ENCODE assay signal across 1 cellular context in the genomic region with DNA sequence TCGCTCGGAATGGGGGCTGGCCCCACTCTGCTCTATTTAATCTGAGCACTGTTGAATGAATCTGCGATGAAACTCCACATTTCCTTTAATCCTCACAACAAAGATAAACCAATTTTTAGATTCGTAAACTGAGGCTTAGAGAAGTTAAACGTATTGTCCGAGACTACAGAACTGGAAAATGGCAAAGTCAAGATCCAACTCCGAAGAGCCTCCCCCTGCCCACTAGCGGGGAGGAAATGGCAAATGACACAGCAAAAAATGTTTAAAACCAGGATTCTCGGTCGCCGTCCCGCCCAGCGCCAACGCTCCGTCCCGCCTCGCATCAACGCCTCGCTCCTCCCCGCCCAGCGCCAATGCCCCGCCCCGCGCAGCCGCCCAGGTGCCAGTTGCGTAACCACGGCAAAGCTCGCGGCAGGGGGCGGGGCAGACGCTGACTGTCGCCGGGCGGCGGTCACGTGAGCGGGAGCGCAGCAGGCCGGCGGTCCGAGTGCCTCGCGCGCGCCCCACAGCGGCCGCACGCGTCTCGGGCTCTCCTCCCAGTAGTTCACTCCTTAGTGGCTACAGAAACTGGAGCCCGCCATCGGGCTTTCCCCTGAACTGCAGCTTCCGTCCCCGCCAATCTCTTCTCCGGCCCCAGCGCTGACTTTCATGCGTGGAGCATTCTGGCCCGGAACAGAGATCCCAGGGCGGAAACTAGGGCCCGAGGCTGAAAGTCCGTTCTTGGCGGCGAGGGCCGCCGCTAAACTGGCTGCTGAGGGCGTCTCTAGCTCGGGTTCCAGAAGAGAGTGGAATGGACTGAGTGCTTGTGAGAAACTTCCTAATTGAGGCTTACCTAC.
A peak's percentile ranks its signal among the peaks of the same experiment; 100 is the strongest.
TF ChIP-seq lines count a peak whose summit lies in the region.

No MANE protein-coding gene starts in this region.

TF ChIP-seq in HepG2, 621 proteins besides CTCF, POLR2A, EP300 and RAD21 (continued from another document and continues in another):
- TF ChIP-seq, protein P1, sequence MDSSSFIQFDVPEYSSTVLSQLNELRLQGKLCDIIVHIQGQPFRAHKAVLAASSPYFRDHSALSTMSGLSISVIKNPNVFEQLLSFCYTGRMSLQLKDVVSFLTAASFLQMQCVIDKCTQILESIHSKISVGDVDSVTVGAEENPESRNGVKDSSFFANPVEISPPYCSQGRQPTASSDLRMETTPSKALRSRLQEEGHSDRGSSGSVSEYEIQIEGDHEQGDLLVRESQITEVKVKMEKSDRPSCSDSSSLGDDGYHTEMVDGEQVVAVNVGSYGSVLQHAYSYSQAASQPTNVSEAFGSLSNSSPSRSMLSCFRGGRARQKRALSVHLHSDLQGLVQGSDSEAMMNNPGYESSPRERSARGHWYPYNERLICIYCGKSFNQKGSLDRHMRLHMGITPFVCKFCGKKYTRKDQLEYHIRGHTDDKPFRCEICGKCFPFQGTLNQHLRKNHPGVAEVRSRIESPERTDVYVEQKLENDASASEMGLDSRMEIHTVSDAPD (CRISPR knock-in tag; IDR thresholded peaks at IDR 0.05) = peak; percentile 84
- TF ChIP-seq ZBTB7B (CRISPR knock-in tag; IDR thresholded peaks at IDR 0.05) (no peak; the same call in 1 of the 2 replicates), PLRG1 (conservative IDR thresholded peaks at IDR 0.05) (no peak), RFX3 (CRISPR knock-in tag; IDR thresholded peaks at IDR 0.05) (no peak), KDM4B (CRISPR knock-in tag; IDR thresholded peaks at IDR 0.05) (no peak; the same call in 1 of the 2 replicates), ZNF7 (CRISPR knock-in tag; IDR thresholded peaks at IDR 0.05) (no peak), RFXANK (CRISPR knock-in tag; IDR thresholded peaks at IDR 0.05) (no peak), RFX5 (IDR thresholded peaks at IDR 0.05; ENCODE audit: low read depth, low read length) (peak; percentile 36; the same call in 1 of the 2 replicates), SMAD1 (CRISPR knock-in tag; IDR thresholded peaks at IDR 0.05; ENCODE audit: borderline replicate concordance, low read depth) (0 out of 2 replicates have a peak, but pooled peaks have one; percentile 55), ZNF335 (CRISPR knock-in tag; IDR thresholded peaks at IDR 0.05) (no peak), ZNF773 (CRISPR knock-in tag; IDR thresholded peaks at IDR 0.05; ENCODE audit: borderline replicate concordance) (peak; percentile 65; the same call in 1 of the 2 replicates), ZSCAN30 (CRISPR knock-in tag; IDR thresholded peaks at IDR 0.05) (no peak), ZSCAN31 (CRISPR knock-in tag; IDR thresholded peaks at IDR 0.05; ENCODE audit: low read depth) (peak; percentile 73), ZNF788 (CRISPR knock-in tag; IDR thresholded peaks at IDR 0.05; ENCODE audit: borderline replicate concordance) (peak; percentile 99), ZNF10 (CRISPR knock-in tag; IDR thresholded peaks at IDR 0.05; ENCODE audit: borderline replicate concordance, low read depth) (no peak), GABPB1 (CRISPR knock-in tag; IDR thresholded peaks at IDR 0.05) (peak; percentile 85), GATA4 (IDR thresholded peaks at IDR 0.05; ENCODE audit: borderline replicate concordance, low read depth) (peak; percentile 52; the same call in 1 of the 2 replicates), IKZF4 (CRISPR knock-in tag; IDR thresholded peaks at IDR 0.05; ENCODE audit: borderline replicate concordance, low read depth, not compliant biosample characterization) (no peak), ZNF143 (CRISPR knock-in tag; IDR thresholded peaks at IDR 0.05) (peak; percentile 40), FOXK2 (IDR thresholded peaks at IDR 0.05) (no peak), RNF2 (conservative IDR thresholded peaks at IDR 0.05; ENCODE audit: low read depth) (no peak; the same call in 1 of the 2 replicates), SCMH1 (CRISPR knock-in tag; IDR thresholded peaks at IDR 0.05; ENCODE audit: borderline replicate concordance) (no peak), ERF (CRISPR knock-in tag; IDR thresholded peaks at IDR 0.05) (peak; percentile 82), GPN1 (CRISPR knock-in tag; IDR thresholded peaks at IDR 0.05; ENCODE audit: borderline replicate concordance) (no peak), ZNF720 (CRISPR knock-in tag; IDR thresholded peaks at IDR 0.05) (no peak), ZNF891 (CRISPR knock-in tag; IDR thresholded peaks at IDR 0.05) (no peak)
- TF ChIP-seq, protein P2, sequence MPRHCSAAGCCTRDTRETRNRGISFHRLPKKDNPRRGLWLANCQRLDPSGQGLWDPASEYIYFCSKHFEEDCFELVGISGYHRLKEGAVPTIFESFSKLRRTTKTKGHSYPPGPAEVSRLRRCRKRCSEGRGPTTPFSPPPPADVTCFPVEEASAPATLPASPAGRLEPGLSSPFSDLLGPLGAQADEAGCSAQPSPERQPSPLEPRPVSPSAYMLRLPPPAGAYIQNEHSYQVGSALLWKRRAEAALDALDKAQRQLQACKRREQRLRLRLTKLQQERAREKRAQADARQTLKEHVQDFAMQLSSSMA (CRISPR knock-in tag; IDR thresholded peaks at IDR 0.05) = peak; percentile 57; the same call in 1 of the 2 replicates
- TF ChIP-seq, protein P3, sequence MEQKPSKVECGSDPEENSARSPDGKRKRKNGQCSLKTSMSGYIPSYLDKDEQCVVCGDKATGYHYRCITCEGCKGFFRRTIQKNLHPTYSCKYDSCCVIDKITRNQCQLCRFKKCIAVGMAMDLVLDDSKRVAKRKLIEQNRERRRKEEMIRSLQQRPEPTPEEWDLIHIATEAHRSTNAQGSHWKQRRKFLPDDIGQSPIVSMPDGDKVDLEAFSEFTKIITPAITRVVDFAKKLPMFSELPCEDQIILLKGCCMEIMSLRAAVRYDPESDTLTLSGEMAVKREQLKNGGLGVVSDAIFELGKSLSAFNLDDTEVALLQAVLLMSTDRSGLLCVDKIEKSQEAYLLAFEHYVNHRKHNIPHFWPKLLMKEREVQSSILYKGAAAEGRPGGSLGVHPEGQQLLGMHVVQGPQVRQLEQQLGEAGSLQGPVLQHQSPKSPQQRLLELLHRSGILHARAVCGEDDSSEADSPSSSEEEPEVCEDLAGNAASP (CRISPR knock-in tag; IDR thresholded peaks at IDR 0.05; ENCODE audit: borderline replicate concordance) = peak; percentile 43; the same call in 1 of the 2 replicates
- TF ChIP-seq, protein P4, sequence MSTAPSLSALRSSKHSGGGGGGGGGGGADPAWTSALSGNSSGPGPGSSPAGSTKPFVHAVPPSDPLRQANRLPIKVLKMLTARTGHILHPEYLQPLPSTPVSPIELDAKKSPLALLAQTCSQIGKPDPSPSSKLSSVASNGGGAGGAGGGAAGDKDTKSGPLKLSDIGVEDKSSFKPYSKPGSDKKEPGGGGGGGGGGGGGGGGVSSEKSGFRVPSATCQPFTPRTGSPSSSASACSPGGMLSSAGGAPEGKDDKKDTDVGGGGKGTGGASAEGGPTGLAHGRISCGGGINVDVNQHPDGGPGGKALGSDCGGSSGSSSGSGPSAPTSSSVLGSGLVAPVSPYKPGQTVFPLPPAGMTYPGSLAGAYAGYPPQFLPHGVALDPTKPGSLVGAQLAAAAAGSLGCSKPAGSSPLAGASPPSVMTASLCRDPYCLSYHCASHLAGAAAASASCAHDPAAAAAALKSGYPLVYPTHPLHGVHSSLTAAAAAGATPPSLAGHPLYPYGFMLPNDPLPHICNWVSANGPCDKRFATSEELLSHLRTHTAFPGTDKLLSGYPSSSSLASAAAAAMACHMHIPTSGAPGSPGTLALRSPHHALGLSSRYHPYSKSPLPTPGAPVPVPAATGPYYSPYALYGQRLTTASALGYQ (CRISPR knock-in tag; IDR thresholded peaks at IDR 0.05) = peak; percentile 81; the same call in 1 of the 2 replicates
- TF ChIP-seq, protein P5, sequence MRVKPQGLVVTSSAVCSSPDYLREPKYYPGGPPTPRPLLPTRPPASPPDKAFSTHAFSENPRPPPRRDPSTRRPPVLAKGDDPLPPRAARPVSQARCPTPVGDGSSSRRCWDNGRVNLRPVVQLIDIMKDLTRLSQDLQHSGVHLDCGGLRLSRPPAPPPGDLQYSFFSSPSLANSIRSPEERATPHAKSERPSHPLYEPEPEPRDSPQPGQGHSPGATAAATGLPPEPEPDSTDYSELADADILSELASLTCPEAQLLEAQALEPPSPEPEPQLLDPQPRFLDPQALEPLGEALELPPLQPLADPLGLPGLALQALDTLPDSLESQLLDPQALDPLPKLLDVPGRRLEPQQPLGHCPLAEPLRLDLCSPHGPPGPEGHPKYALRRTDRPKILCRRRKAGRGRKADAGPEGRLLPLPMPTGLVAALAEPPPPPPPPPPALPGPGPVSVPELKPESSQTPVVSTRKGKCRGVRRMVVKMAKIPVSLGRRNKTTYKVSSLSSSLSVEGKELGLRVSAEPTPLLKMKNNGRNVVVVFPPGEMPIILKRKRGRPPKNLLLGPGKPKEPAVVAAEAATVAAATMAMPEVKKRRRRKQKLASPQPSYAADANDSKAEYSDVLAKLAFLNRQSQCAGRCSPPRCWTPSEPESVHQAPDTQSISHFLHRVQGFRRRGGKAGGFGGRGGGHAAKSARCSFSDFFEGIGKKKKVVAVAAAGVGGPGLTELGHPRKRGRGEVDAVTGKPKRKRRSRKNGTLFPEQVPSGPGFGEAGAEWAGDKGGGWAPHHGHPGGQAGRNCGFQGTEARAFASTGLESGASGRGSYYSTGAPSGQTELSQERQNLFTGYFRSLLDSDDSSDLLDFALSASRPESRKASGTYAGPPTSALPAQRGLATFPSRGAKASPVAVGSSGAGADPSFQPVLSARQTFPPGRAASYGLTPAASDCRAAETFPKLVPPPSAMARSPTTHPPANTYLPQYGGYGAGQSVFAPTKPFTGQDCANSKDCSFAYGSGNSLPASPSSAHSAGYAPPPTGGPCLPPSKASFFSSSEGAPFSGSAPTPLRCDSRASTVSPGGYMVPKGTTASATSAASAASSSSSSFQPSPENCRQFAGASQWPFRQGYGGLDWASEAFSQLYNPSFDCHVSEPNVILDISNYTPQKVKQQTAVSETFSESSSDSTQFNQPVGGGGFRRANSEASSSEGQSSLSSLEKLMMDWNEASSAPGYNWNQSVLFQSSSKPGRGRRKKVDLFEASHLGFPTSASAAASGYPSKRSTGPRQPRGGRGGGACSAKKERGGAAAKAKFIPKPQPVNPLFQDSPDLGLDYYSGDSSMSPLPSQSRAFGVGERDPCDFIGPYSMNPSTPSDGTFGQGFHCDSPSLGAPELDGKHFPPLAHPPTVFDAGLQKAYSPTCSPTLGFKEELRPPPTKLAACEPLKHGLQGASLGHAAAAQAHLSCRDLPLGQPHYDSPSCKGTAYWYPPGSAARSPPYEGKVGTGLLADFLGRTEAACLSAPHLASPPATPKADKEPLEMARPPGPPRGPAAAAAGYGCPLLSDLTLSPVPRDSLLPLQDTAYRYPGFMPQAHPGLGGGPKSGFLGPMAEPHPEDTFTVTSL (CRISPR knock-in tag; IDR thresholded peaks at IDR 0.05; ENCODE audit: borderline replicate concordance) = no peak
- TF ChIP-seq, protein P6, sequence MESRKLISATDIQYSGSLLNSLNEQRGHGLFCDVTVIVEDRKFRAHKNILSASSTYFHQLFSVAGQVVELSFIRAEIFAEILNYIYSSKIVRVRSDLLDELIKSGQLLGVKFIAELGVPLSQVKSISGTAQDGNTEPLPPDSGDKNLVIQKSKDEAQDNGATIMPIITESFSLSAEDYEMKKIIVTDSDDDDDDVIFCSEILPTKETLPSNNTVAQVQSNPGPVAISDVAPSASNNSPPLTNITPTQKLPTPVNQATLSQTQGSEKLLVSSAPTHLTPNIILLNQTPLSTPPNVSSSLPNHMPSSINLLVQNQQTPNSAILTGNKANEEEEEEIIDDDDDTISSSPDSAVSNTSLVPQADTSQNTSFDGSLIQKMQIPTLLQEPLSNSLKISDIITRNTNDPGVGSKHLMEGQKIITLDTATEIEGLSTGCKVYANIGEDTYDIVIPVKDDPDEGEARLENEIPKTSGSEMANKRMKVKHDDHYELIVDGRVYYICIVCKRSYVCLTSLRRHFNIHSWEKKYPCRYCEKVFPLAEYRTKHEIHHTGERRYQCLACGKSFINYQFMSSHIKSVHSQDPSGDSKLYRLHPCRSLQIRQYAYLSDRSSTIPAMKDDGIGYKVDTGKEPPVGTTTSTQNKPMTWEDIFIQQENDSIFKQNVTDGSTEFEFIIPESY (CRISPR knock-in tag; IDR thresholded peaks at IDR 0.05) = no peak
- TF ChIP-seq, protein P7, sequence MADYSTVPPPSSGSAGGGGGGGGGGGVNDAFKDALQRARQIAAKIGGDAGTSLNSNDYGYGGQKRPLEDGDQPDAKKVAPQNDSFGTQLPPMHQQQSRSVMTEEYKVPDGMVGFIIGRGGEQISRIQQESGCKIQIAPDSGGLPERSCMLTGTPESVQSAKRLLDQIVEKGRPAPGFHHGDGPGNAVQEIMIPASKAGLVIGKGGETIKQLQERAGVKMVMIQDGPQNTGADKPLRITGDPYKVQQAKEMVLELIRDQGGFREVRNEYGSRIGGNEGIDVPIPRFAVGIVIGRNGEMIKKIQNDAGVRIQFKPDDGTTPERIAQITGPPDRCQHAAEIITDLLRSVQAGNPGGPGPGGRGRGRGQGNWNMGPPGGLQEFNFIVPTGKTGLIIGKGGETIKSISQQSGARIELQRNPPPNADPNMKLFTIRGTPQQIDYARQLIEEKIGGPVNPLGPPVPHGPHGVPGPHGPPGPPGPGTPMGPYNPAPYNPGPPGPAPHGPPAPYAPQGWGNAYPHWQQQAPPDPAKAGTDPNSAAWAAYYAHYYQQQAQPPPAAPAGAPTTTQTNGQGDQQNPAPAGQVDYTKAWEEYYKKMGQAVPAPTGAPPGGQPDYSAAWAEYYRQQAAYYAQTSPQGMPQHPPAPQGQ (CRISPR knock-in tag; IDR thresholded peaks at IDR 0.05; ENCODE audit: borderline replicate concordance) = no peak
- TF ChIP-seq, protein P8, sequence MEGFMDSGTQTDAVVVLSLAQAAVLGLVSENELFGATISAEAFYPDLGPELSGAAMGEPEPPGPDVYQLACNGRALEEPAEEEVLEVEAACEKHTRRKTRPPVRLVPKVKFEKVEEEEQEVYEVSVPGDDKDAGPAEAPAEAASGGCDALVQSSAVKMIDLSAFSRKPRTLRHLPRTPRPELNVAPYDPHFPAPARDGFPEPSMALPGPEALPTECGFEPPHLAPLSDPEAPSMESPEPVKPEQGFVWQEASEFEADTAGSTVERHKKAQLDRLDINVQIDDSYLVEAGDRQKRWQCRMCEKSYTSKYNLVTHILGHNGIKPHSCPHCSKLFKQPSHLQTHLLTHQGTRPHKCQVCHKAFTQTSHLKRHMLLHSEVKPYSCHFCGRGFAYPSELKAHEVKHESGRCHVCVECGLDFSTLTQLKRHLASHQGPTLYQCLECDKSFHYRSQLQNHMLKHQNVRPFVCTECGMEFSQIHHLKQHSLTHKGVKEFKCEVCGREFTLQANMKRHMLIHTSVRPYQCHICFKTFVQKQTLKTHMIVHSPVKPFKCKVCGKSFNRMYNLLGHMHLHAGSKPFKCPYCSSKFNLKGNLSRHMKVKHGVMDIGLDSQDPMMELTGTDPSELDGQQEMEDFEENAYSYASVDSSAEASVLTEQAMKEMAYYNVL (CRISPR knock-in tag; IDR thresholded peaks at IDR 0.05; ENCODE audit: borderline replicate concordance) = peak; percentile 35; the same call in 1 of the 2 replicates
- TF ChIP-seq, protein P9, sequence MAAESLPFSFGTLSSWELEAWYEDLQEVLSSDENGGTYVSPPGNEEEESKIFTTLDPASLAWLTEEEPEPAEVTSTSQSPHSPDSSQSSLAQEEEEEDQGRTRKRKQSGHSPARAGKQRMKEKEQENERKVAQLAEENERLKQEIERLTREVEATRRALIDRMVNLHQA (CRISPR knock-in tag; IDR thresholded peaks at IDR 0.05) = no peak
- TF ChIP-seq, protein P10, sequence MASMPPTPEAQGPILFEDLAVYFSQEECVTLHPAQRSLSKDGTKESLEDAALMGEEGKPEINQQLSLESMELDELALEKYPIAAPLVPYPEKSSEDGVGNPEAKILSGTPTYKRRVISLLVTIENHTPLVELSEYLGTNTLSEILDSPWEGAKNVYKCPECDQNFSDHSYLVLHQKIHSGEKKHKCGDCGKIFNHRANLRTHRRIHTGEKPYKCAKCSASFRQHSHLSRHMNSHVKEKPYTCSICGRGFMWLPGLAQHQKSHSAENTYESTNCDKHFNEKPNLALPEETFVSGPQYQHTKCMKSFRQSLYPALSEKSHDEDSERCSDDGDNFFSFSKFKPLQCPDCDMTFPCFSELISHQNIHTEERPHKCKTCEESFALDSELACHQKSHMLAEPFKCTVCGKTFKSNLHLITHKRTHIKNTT (CRISPR knock-in tag; IDR thresholded peaks at IDR 0.05) = no peak
